In the genomic region with DNA sequence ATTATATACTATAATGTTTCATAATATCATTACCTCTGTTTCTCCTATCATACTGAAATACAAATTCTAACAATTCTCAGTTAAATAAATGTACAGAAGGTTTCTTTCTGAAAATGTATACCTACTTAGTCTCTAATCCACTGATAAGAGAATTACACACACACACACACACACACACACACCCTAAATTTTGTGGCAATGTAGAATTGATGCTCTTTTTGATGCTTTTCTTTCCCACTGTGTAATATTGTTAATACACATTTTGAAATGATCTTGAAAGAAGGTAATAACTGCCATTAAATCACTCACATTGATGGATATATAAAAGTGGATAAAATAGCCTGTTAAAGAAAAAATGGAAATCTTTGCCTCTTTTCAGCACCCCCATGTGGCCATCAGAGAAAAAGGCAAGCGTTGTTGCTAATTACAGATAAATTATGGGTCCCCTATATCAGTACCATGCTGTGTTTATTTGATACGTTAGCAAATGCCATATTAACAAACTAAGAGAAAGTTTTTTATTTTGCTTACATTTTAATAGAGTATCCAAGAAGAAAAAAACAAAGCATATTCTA, we compare ENCODE assay signal across 10 cellular contexts.
DNase-seq lines count a peak whose midpoint lies in the region; ATAC-seq and TF ChIP-seq lines count a peak whose summit lies in the region.
"Had no signal": no experiment of that assay in that cellular context is flagged by ENCODE, and none has a peak within 500 bp of the region (broad histone marks: within the 10 kb centered on the region; RNA-seq: fewer than 3 reads in every experiment).

No MANE protein-coding gene starts in this region.

- CTCF ChIA-PET in WTC11 (lab: Charles Lee): interaction anchor here (0.6 to 1.8 kb wide), 4 partner anchors 22 to 201 kb away, joined by 3 to 9 read pairs (median 4); no protein-coding TSS in a partner anchor
- CTCF ChIA-PET in T-cell (lab: Charles Lee): no interaction called here

- H3K9me3 Mint-ChIP-seq in WTC11: peaks cover 7% of the 10 kb centered on the region
- no peaks in the 10 kb centered on the region for H3K9me3 Mint-ChIP-seq in T-cell

- no peaks in the 10 kb centered on the region for H3K36me3 Mint-ChIP-seq in WTC11
- no peaks in the 10 kb centered on the region for H3K36me3 Mint-ChIP-seq in T-cell
- H3K36me3 Mint-ChIP-seq: memory B cell had no signal

- H3K27ac Mint-ChIP-seq in WTC11: no peak overlapping the region
- H3K27ac Mint-ChIP-seq in T-cell: no peak overlapping the region
- H3K27ac Mint-ChIP-seq: memory B cell had no signal

- ATAC-seq in WTC11: 0 out of 2 replicates have a peak, but pooled peaks have one; percentile 26
- ATAC-seq in GM18909 (IDR thresholded peaks at IDR 0.05; ENCODE audit: poor library complexity, unreplicated experiment): no peak
- no peak for ATAC-seq in T-cell (replicated peaks in 1 of 4)

- H3K4me3 Mint-ChIP-seq in WTC11 (no peak overlapping the region), T-cell (no peak overlapping the region)
- H3K4me3 Mint-ChIP-seq: memory B cell had no signal

- peak; percentile 34 for DNase-seq in ELR (ENCODE audit: low read depth)
- peak; percentile 33 for DNase-seq in HT-29 (ENCODE audit: low spot score)
- no peak for DNase-seq in WTC11 (ENCODE audit: low spot score)
- peak; percentile 47 for DNase-seq in myocyte (ENCODE audit: low read depth)
- DNase-seq in NCI-H1092 (lab: John Stamatoyannopoulos, UW): no peak
- no peak for DNase-seq in stimulated activated CD4-positive, alpha-beta T cell treated with anti-CD3 and anti-CD28 coated beads, Interleukin-4, amount 100 ng/mL, for 24 hours
- no peak for DNase-seq in T-cell
- DNase-seq: activated T-cell treated with anti-CD3 and anti-CD28 coated beads for 4 hours had no signal

- TF ChIP-seq CTCF in WTC11 (IDR thresholded peaks at IDR 0.05): peak; percentile 43

- POLR2A ChIA-PET in WTC11 (lab: Charles Lee): interaction anchor here (0.5 kb wide), 1 partner anchor 279 kb away, joined by 3 read pairs; no protein-coding TSS in a partner anchor
- POLR2A ChIA-PET in T-cell (lab: Charles Lee): interaction anchor here in 1 of 2 donors (0.5 kb wide), 1 partner anchor 24 kb away, joined by 4 read pairs; no protein-coding TSS in a partner anchor

- H3K27me3 Mint-ChIP-seq in WTC11 (ENCODE audit: low read depth) (no peaks in the 10 kb centered on the region), T-cell (no peaks in the 10 kb centered on the region)
- H3K27me3 Mint-ChIP-seq: memory B cell had no signal

- no peaks in the 10 kb centered on the region for H3K4me1 Mint-ChIP-seq in WTC11
- no peaks in the 10 kb centered on the region for H3K4me1 Mint-ChIP-seq in T-cell
- H3K4me1 Mint-ChIP-seq: memory B cell had no signal

TF ChIP-seq in WTC11, 78 proteins besides CTCF, POLR2A, EP300 and RAD21 (continues in another document):
- TF ChIP-seq, protein P1, sequence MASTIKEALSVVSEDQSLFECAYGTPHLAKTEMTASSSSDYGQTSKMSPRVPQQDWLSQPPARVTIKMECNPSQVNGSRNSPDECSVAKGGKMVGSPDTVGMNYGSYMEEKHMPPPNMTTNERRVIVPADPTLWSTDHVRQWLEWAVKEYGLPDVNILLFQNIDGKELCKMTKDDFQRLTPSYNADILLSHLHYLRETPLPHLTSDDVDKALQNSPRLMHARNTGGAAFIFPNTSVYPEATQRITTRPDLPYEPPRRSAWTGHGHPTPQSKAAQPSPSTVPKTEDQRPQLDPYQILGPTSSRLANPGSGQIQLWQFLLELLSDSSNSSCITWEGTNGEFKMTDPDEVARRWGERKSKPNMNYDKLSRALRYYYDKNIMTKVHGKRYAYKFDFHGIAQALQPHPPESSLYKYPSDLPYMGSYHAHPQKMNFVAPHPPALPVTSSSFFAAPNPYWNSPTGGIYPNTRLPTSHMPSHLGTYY (CRISPR knock-in tag; IDR thresholded peaks at IDR 0.05): no peak
- TF ChIP-seq, protein P2, sequence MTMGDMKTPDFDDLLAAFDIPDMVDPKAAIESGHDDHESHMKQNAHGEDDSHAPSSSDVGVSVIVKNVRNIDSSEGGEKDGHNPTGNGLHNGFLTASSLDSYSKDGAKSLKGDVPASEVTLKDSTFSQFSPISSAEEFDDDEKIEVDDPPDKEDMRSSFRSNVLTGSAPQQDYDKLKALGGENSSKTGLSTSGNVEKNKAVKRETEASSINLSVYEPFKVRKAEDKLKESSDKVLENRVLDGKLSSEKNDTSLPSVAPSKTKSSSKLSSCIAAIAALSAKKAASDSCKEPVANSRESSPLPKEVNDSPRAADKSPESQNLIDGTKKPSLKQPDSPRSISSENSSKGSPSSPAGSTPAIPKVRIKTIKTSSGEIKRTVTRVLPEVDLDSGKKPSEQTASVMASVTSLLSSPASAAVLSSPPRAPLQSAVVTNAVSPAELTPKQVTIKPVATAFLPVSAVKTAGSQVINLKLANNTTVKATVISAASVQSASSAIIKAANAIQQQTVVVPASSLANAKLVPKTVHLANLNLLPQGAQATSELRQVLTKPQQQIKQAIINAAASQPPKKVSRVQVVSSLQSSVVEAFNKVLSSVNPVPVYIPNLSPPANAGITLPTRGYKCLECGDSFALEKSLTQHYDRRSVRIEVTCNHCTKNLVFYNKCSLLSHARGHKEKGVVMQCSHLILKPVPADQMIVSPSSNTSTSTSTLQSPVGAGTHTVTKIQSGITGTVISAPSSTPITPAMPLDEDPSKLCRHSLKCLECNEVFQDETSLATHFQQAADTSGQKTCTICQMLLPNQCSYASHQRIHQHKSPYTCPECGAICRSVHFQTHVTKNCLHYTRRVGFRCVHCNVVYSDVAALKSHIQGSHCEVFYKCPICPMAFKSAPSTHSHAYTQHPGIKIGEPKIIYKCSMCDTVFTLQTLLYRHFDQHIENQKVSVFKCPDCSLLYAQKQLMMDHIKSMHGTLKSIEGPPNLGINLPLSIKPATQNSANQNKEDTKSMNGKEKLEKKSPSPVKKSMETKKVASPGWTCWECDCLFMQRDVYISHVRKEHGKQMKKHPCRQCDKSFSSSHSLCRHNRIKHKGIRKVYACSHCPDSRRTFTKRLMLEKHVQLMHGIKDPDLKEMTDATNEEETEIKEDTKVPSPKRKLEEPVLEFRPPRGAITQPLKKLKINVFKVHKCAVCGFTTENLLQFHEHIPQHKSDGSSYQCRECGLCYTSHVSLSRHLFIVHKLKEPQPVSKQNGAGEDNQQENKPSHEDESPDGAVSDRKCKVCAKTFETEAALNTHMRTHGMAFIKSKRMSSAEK (CRISPR knock-in tag; IDR thresholded peaks at IDR 0.05; ENCODE audit: borderline replicate concordance): no peak
- TF ChIP-seq JUN (CRISPR knock-in tag; IDR thresholded peaks at IDR 0.05) (no peak), TCF7 (CRISPR knock-in tag; IDR thresholded peaks at IDR 0.05; ENCODE audit: low read depth) (no peak), SOX15 (CRISPR knock-in tag; IDR thresholded peaks at IDR 0.05) (no peak), NFYB (CRISPR knock-in tag; conservative IDR thresholded peaks at IDR 0.05; ENCODE audit: low read depth) (no peak), TEAD4 (CRISPR knock-in tag; IDR thresholded peaks at IDR 0.05) (no peak)
- TF ChIP-seq, protein P3, sequence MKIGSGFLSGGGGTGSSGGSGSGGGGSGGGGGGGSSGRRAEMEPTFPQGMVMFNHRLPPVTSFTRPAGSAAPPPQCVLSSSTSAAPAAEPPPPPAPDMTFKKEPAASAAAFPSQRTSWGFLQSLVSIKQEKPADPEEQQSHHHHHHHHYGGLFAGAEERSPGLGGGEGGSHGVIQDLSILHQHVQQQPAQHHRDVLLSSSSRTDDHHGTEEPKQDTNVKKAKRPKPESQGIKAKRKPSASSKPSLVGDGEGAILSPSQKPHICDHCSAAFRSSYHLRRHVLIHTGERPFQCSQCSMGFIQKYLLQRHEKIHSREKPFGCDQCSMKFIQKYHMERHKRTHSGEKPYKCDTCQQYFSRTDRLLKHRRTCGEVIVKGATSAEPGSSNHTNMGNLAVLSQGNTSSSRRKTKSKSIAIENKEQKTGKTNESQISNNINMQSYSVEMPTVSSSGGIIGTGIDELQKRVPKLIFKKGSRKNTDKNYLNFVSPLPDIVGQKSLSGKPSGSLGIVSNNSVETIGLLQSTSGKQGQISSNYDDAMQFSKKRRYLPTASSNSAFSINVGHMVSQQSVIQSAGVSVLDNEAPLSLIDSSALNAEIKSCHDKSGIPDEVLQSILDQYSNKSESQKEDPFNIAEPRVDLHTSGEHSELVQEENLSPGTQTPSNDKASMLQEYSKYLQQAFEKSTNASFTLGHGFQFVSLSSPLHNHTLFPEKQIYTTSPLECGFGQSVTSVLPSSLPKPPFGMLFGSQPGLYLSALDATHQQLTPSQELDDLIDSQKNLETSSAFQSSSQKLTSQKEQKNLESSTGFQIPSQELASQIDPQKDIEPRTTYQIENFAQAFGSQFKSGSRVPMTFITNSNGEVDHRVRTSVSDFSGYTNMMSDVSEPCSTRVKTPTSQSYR (CRISPR knock-in tag; IDR thresholded peaks at IDR 0.05): no peak
- TF ChIP-seq, protein P4, sequence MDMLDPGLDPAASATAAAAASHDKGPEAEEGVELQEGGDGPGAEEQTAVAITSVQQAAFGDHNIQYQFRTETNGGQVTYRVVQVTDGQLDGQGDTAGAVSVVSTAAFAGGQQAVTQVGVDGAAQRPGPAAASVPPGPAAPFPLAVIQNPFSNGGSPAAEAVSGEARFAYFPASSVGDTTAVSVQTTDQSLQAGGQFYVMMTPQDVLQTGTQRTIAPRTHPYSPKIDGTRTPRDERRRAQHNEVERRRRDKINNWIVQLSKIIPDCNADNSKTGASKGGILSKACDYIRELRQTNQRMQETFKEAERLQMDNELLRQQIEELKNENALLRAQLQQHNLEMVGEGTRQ (CRISPR knock-in tag; IDR thresholded peaks at IDR 0.05): no peak
- TF ChIP-seq, protein P5, sequence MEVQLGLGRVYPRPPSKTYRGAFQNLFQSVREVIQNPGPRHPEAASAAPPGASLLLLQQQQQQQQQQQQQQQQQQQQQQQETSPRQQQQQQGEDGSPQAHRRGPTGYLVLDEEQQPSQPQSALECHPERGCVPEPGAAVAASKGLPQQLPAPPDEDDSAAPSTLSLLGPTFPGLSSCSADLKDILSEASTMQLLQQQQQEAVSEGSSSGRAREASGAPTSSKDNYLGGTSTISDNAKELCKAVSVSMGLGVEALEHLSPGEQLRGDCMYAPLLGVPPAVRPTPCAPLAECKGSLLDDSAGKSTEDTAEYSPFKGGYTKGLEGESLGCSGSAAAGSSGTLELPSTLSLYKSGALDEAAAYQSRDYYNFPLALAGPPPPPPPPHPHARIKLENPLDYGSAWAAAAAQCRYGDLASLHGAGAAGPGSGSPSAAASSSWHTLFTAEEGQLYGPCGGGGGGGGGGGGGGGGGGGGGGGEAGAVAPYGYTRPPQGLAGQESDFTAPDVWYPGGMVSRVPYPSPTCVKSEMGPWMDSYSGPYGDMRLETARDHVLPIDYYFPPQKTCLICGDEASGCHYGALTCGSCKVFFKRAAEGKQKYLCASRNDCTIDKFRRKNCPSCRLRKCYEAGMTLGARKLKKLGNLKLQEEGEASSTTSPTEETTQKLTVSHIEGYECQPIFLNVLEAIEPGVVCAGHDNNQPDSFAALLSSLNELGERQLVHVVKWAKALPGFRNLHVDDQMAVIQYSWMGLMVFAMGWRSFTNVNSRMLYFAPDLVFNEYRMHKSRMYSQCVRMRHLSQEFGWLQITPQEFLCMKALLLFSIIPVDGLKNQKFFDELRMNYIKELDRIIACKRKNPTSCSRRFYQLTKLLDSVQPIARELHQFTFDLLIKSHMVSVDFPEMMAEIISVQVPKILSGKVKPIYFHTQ (CRISPR knock-in tag; IDR thresholded peaks at IDR 0.05): no peak

Comparison
In these comparisons a context has a peak if more than half of its experiments do, and no peak if none do; other contexts are left out.
1. DNase-seq: peak in ELR (single experiment), HT-29 (single experiment) and myocyte (single experiment); none in WTC11 (single experiment), NCI-H1092 (single experiment), stimulated activated CD4-positive, alpha-beta T cell treated with anti-CD3 and anti-CD28 coated beads, Interleukin-4, amount 100 ng/mL, for 24 hours (single experiment) and T-cell (0 of 34).